ENCODE assay signal across 8 cellular contexts in genomic region chr19:6737284-6737872, GRCh38. TPM values are rescaled to one million over a fixed set of nuclear protein-coding genes. Genes with fewer than 3 reads are reported as not detected.
DNase-seq lines count a peak whose midpoint lies in the region; ATAC-seq and TF ChIP-seq lines count a peak whose summit lies in the region.

TSS of gene GPR108 (minus strand) at chr19:6737580. CDS start at chr19:6737576, 4 bp downstream.

- H3K36me3 Mint-ChIP-seq in nephron progenitor cell (ENCODE audit: low read depth), result peaks cover 11% of the 10 kb centered on the region

- H3K4me1 Mint-ChIP-seq in nephron progenitor cell, result peaks cover 69% of the 10 kb centered on the region
- H3K4me1 Mint-ChIP-seq in stimulated activated naive CD8-positive, alpha-beta T cell treated with anti-CD3 and anti-CD28 coated beads, Interleukin-15, amount 100 ng/mL, for 72 hours, result peaks cover 41% of the 10 kb centered on the region

- no peaks in the 10 kb centered on the region for H3K9me3 Mint-ChIP-seq in nephron progenitor cell
- no peaks in the 10 kb centered on the region for H3K9me3 Mint-ChIP-seq in stimulated activated naive CD8-positive, alpha-beta T cell treated with anti-CD3 and anti-CD28 coated beads, Interleukin-15, amount 100 ng/mL, for 72 hours

- peak; percentile 78 for ATAC-seq in stimulated activated naive CD8-positive, alpha-beta T cell treated with anti-CD3 and anti-CD28 coated beads, Interleukin-15, amount 100 ng/mL, for 72 hours

- TF ChIP-seq CTCF in LNCaP clone FGC (IDR thresholded peaks at IDR 0.05; ENCODE audit: control insufficient read depth, extremely low read depth, insufficient read depth) (no peak), fibroblast of the aortic adventitia (IDR thresholded peaks at IDR 0.05; ENCODE audit: insufficient read depth, low read length) (no peak), nephron progenitor cell (IDR thresholded peaks at IDR 0.05) (no peak)

- peak within 1 kb of the TSS; percentile 96 for H3K4me3 Mint-ChIP-seq in nephron progenitor cell
- peak within 1 kb of the TSS; percentile 77 to 98 for H3K4me3 Mint-ChIP-seq in stimulated activated naive CD8-positive, alpha-beta T cell treated with anti-CD3 and anti-CD28 coated beads, Interleukin-15, amount 100 ng/mL, for 72 hours

- H3K27ac Mint-ChIP-seq in nephron progenitor cell, result peak within 1 kb of the TSS; percentile 98
- peak within 1 kb of the TSS; percentile 99 to 100 for H3K27ac Mint-ChIP-seq in stimulated activated naive CD8-positive, alpha-beta T cell treated with anti-CD3 and anti-CD28 coated beads, Interleukin-15, amount 100 ng/mL, for 72 hours

- peak within 1 kb of the TSS; percentile 97 for H3K4me3 ChIP-seq in LNCaP clone FGC (ENCODE audit: low read depth, low read length)
- H3K4me3 ChIP-seq in fibroblast of the aortic adventitia (ENCODE audit: low read depth, low read length), result peak within 1 kb of the TSS; percentile 89

- DNase-seq in EH (ENCODE audit: low read depth) (peak; percentile 100), GOT3 (lab: John Stamatoyannopoulos, UW) (peak; percentile 95), LNCaP clone FGC (ENCODE audit: low read depth) (no peak), SIG-M5 (lab: John Stamatoyannopoulos, UW) (peak; percentile 99), activated gamma-delta T cell (lab: John Stamatoyannopoulos, UW) (peak; percentile 99), fibroblast of the aortic adventitia (ENCODE audit: low read depth) (peak; percentile 100), nephron progenitor cell (peak; percentile 99)
- DNase-seq in stimulated activated naive CD8-positive, alpha-beta T cell treated with anti-CD3 and anti-CD28 coated beads, Interleukin-15, amount 100 ng/mL, for 72 hours, result peak; percentile 100

- no peaks in the 10 kb centered on the region for H3K27me3 Mint-ChIP-seq in nephron progenitor cell (ENCODE audit: low read depth, poor library complexity)
- H3K27me3 Mint-ChIP-seq in stimulated activated naive CD8-positive, alpha-beta T cell treated with anti-CD3 and anti-CD28 coated beads, Interleukin-15, amount 100 ng/mL, for 72 hours, result no peaks in the 10 kb centered on the region

RNA-seq across cellular contexts. Expression of gene GPR108, which starts in this region (rescaled TPM):
- total RNA-seq in fibroblast of the aortic adventitia (ENCODE audit: low replicate concordance), result 32.5 and 33.4 TPM in 2 replicates
